Comparison of ENCODE assay signal across 1 cellular context in genomic region chr17:44211281-44212265, GRCh38.
TF ChIP-seq lines count a peak whose summit lies in the region.

No MANE protein-coding gene starts in this region.

TF ChIP-seq in GM12878, 131 proteins besides CTCF, POLR2A, EP300 and RAD21:
- TF ChIP-seq CHD1 (IDR thresholded peaks at IDR 0.05; ENCODE audit: low read depth, low read length) (no peak), PAX5 (IDR thresholded peaks at IDR 0.05; ENCODE audit: borderline replicate concordance, low read depth, low read length) (no peak)
